In genomic region chr17:18625509-18626104, GRCh38 we compare ENCODE assay signal across 8 cellular contexts. TPM values are rescaled to one million over a fixed set of nuclear protein-coding genes. Genes with fewer than 3 reads are reported as not detected.
DNase-seq lines count a peak whose midpoint lies in the region; ATAC-seq, FAIRE-seq and TF ChIP-seq lines count a peak whose summit lies in the region.
"Not testable (repeated sequence)": the region's sequence is repeated elsewhere in the genome, so short reads cannot be mapped to it uniquely, and the experiment has no call there.

No MANE protein-coding gene starts in this region.

- H3K4me3 ChIP-seq in bronchial epithelial cell (ENCODE audit: low read depth, low read length) (peak overlapping the region; percentile 16), sigmoid colon (peak overlapping the region; percentile 14 to 55 (median 36)), urinary bladder (ENCODE audit: low read depth, low read length) (peak overlapping the region; percentile 22)

- H3K9me3 Mint-ChIP-seq in activated CD4-positive, alpha-beta T cell treated with anti-CD3 and anti-CD28 coated beads for 36 hours (ENCODE audit: low read depth) = not testable (repeated sequence)

- H3K9me3 ChIP-seq in sigmoid colon = not testable (repeated sequence)

- H3K4me3 Mint-ChIP-seq in activated CD4-positive, alpha-beta T cell treated with anti-CD3 and anti-CD28 coated beads for 36 hours = peak overlapping the region; percentile 88

- FAIRE-seq in bronchial epithelial cell (lab: Jason Lieb, UNC) = not testable (repeated sequence)

- POLR2A ChIA-PET in activated CD4-positive, alpha-beta T cell treated with anti-CD3 and anti-CD28 coated beads for 36 hours (lab: Charles Lee) = not testable (repeated sequence)

- ATAC-seq in GM18517 (IDR thresholded peaks at IDR 0.05; ENCODE audit: unreplicated experiment) = peak; percentile 66
- peak; percentile 77 for ATAC-seq in HG03139 (IDR thresholded peaks at IDR 0.05; ENCODE audit: unreplicated experiment)
- peak; percentile 95 for ATAC-seq in activated CD4-positive, alpha-beta T cell treated with anti-CD3 and anti-CD28 coated beads for 36 hours

- not testable (repeated sequence) for H3K27me3 ChIP-seq in bronchial epithelial cell (ENCODE audit: control insufficient read depth, insufficient read depth, low read length); sigmoid colon

- not testable (repeated sequence) for H3K36me3 Mint-ChIP-seq in activated CD4-positive, alpha-beta T cell treated with anti-CD3 and anti-CD28 coated beads for 36 hours (ENCODE audit: low read depth)

- peak; percentile 27 for DNase-seq in NCI-H526 treated with DMSO at 0.1 percent for 48 hours (lab: John Stamatoyannopoulos, UW)
- DNase-seq in activated CD4-positive, alpha-beta T cell treated with anti-CD3 and anti-CD28 coated beads for 36 hours = peak; percentile 97
- DNase-seq in bronchial epithelial cell (ENCODE audit: low read depth) = peak; percentile 43
- DNase-seq in iPS-NIHi7 (ENCODE audit: extremely low spot score) = peak; percentile 46
- peak; percentile 97 for DNase-seq in sigmoid colon

- not testable (repeated sequence) for TF ChIP-seq EP300 in sigmoid colon (IDR thresholded peaks at IDR 0.05)

- WGBS in sigmoid colon, 2 donors = 7 to 10% methylated on average over 21 of the region's 22 CpGs
- 13% methylated on average over 21 of the region's 22 CpGs for WGBS in urinary bladder

- H3K36me3 ChIP-seq in bronchial epithelial cell (ENCODE audit: control insufficient read depth, insufficient read depth, low read length); sigmoid colon; urinary bladder (ENCODE audit: insufficient read depth): not testable (repeated sequence)

- TF ChIP-seq POLR2A in sigmoid colon (IDR thresholded peaks at IDR 0.05) = peak in 1 of 2 donors; percentile 62

- intact Hi-C loops in activated CD4-positive, alpha-beta T cell treated with anti-CD3 and anti-CD28 coated beads for 36 hours (cut with DNase I, micrococcal nuclease) = loop anchor here in 1 of 2 experiments (10.0 kb wide), 2 partner anchors 69 to 159 kb away; partner anchors contain the start of gene TVP23B
- intact Hi-C loops in sigmoid colon (cut with DNase I) = not testable (repeated sequence)

- H3K4me1 ChIP-seq in sigmoid colon = peaks cover 0 to 10% (median 0%) of the 10 kb centered on the region in 4 donors
- H3K4me1 ChIP-seq in urinary bladder (ENCODE audit: insufficient read depth) = not testable (repeated sequence)

- peaks cover 13% of the 10 kb centered on the region for H3K4me1 Mint-ChIP-seq in activated CD4-positive, alpha-beta T cell treated with anti-CD3 and anti-CD28 coated beads for 36 hours

- not testable (repeated sequence) for H3K27me3 Mint-ChIP-seq in activated CD4-positive, alpha-beta T cell treated with anti-CD3 and anti-CD28 coated beads for 36 hours

- peak overlapping the region; percentile 35 to 86 (median 58) for H3K27ac ChIP-seq in sigmoid colon
- H3K27ac ChIP-seq in urinary bladder (ENCODE audit: low read depth) = not testable (repeated sequence)

- CTCF ChIA-PET in activated CD4-positive, alpha-beta T cell treated with anti-CD3 and anti-CD28 coated beads for 36 hours (lab: Charles Lee) = interaction anchor here (0.6 to 1.6 kb wide), 16 partner anchors 12 to 393 kb away, joined by 3 to 6 read pairs (median 3); partner anchors contain the start of genes FAM83G and PRPSAP2

- TF ChIP-seq CTCF in bronchial epithelial cell (IDR thresholded peaks at IDR 0.05; ENCODE audit: insufficient read depth, low read length, severe bottlenecking) = peak; percentile 84
- peak; percentile 88 to 100 (median 99) for TF ChIP-seq CTCF in sigmoid colon (IDR thresholded peaks at IDR 0.05)

- H3K27ac Mint-ChIP-seq in activated CD4-positive, alpha-beta T cell treated with anti-CD3 and anti-CD28 coated beads for 36 hours = peak overlapping the region; percentile 97

RNA-seq across cellular contexts. Expression of gene TBC1D28, which starts 18.6 kb away (rescaled TPM):
- total RNA-seq in activated CD4-positive, alpha-beta T cell treated with anti-CD3 and anti-CD28 coated beads for 36 hours = not detected
- total RNA-seq in bronchial epithelial cell (0.53 TPM in 1 of 2 replicates, not detected in the other), sigmoid colon (under 1 TPM in 1 of 4 donors, not detected in 3; 0.27 TPM), urinary bladder (not detected)
- polyA plus RNA-seq in sigmoid colon (not detected), urinary bladder (not detected)

RNA-seq across cellular contexts. Expression of gene FOXO3B, which starts 56.5 kb away (rescaled TPM):
- total RNA-seq in activated CD4-positive, alpha-beta T cell treated with anti-CD3 and anti-CD28 coated beads for 36 hours = 1 to 10 TPM; 4.4 to 4.6 TPM
- 0.64 and 2.1 TPM in 2 replicates for total RNA-seq in bronchial epithelial cell
- total RNA-seq in sigmoid colon = 10 to 100 TPM in 1 of 4 donors, 1 to 10 TPM in 3; 5.7 to 10.2 (median 7.8) TPM
- 1 to 10 TPM in 1 of 3 donors, not detected in 2; 1.7 TPM for polyA plus RNA-seq in sigmoid colon
- 6.1 TPM for total RNA-seq in urinary bladder
- polyA plus RNA-seq in urinary bladder = 3.0 TPM

Comparison
In these comparisons a context has a peak if more than half of its experiments do, and no peak if none do; other contexts are left out.
1. DNase-seq: peak in every context shown above with its lines; median percentile 97 in activated CD4-positive, alpha-beta T cell treated with anti-CD3 and anti-CD28 coated beads for 36 hours; 97 in sigmoid colon; 46 in iPS-NIHi7; 43 in bronchial epithelial cell; 27 in NCI-H526 treated with DMSO at 0.1 percent for 48 hours.